Comparison of ENCODE assay signal across 18 cellular contexts in the genomic region with DNA sequence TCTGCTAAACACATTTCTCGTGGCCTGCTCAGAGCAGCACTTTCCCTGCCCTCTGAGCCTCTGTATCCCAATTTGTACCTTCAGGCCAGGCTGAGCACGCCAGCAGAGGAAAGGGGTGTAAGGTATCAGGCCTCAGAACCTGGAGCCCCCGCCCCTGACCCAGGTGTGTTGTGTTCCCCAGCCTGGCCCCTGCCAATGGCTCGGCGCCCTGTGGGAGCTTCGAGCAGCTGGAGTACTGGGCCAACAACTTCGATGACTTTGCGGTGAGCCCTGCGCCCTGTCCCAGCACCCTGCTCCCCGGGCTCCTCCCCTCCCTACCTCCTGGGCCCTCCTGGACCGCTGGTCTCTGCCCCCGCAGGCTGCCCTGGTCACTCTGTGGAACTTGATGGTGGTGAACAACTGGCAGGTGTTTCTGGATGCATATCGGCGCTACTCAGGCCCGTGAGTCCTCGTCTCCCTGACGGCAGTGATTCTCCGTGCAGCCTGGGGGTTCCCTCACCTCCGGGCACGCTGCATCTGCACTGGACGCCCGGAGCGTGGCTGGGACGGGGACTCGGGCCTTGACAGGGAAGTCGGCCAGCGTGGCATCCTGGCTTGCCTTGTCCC.
"Had no signal": no experiment of that assay in that cellular context is flagged by ENCODE, and none has a peak within 500 bp of the region (broad histone marks: within the 10 kb centered on the region; RNA-seq: fewer than 3 reads in every experiment).

No MANE protein-coding gene starts in this region.

- H3K9me3 ChIP-seq: lower lobe of right lung, SK-N-SH had no signal

- H3K4me3 ChIP-seq: coronary artery, lower lobe of right lung had no signal

- H3K36me3 Mint-ChIP-seq: natural killer cell treated with Interleukin-12 subunit alpha and Interleukin-12 subunit beta and Interleukin-15 and Interleukin-18, amount 100 ng/mL, for 72 hours had no signal

- H3K9me3 Mint-ChIP-seq: activated CD4-positive, alpha-beta T cell treated with anti-CD3 and anti-CD28 coated beads, Interleukin-2, amount 10 ng/mL, durations not matched to agents 7 days and 5 days; activated naive CD4-positive, alpha-beta T cell treated with anti-CD3 and anti-CD28 coated beads, Interleukin-2, amount 10 ng/mL, durations not matched to agents 7 days and 5 days; activated naive CD8-positive, alpha-beta T cell treated with anti-CD3 and anti-CD28 coated beads, Interleukin-2, amount 50 U/mL, for 24 hours; central memory CD8-positive, alpha-beta T cell; natural killer cell treated with Interleukin-12 subunit alpha and Interleukin-12 subunit beta and Interleukin-15 and Interleukin-18, amount 100 ng/mL, for 72 hours had no signal

- H3K27ac ChIP-seq: brain microvascular endothelial cell, lower lobe of right lung had no signal

- H3K4me1 ChIP-seq: lower lobe of right lung had no signal

- H3K27ac Mint-ChIP-seq: activated naive CD4-positive, alpha-beta T cell treated with anti-CD3 and anti-CD28 coated beads, Interleukin-2, amount 10 ng/mL, durations not matched to agents 7 days and 5 days; activated naive CD8-positive, alpha-beta T cell treated with anti-CD3 and anti-CD28 coated beads, Interleukin-2, amount 50 U/mL, for 24 hours; natural killer cell treated with Interleukin-12 subunit alpha and Interleukin-12 subunit beta and Interleukin-15 and Interleukin-18, amount 100 ng/mL, for 72 hours had no signal

- H3K4me3 Mint-ChIP-seq: activated CD4-positive, alpha-beta T cell treated with anti-CD3 and anti-CD28 coated beads, Interleukin-2, amount 10 ng/mL, durations not matched to agents 7 days and 5 days; activated naive CD4-positive, alpha-beta T cell treated with anti-CD3 and anti-CD28 coated beads, Interleukin-2, amount 10 ng/mL, durations not matched to agents 7 days and 5 days; activated naive CD8-positive, alpha-beta T cell treated with anti-CD3 and anti-CD28 coated beads, Interleukin-2, amount 50 U/mL, for 24 hours; central memory CD8-positive, alpha-beta T cell; natural killer cell treated with Interleukin-12 subunit alpha and Interleukin-12 subunit beta and Interleukin-15 and Interleukin-18, amount 100 ng/mL, for 72 hours had no signal

- H3K27me3 Mint-ChIP-seq: activated CD4-positive, alpha-beta T cell treated with anti-CD3 and anti-CD28 coated beads, Interleukin-2, amount 10 ng/mL, durations not matched to agents 7 days and 5 days; activated naive CD4-positive, alpha-beta T cell treated with anti-CD3 and anti-CD28 coated beads, Interleukin-2, amount 10 ng/mL, durations not matched to agents 7 days and 5 days; activated naive CD8-positive, alpha-beta T cell treated with anti-CD3 and anti-CD28 coated beads, Interleukin-2, amount 50 U/mL, for 24 hours; central memory CD8-positive, alpha-beta T cell; natural killer cell treated with Interleukin-12 subunit alpha and Interleukin-12 subunit beta and Interleukin-15 and Interleukin-18, amount 100 ng/mL, for 72 hours had no signal

- H3K27me3 ChIP-seq: brain microvascular endothelial cell had no signal

- DNase-seq: activated CD4-positive, alpha-beta T cell treated with anti-CD3 and anti-CD28 coated beads, Interleukin-2, amount 10 ng/mL, durations not matched to agents 7 days and 5 days; activated CD8-positive, alpha-beta memory T cell treated with anti-CD3 and anti-CD28 coated beads for 24 hours; activated CD8-positive, alpha-beta memory T cell treated with anti-CD3 and anti-CD28 coated beads, Interleukin-2, amount 50 U/mL, for 48 hours; activated effector memory CD4-positive, alpha-beta T cell treated with Interleukin-2 at 50 U/mL for 16 hours; activated naive CD4-positive, alpha-beta T cell treated with anti-CD3 and anti-CD28 coated beads, Interleukin-2, amount 10 ng/mL, durations not matched to agents 7 days and 5 days; activated naive CD8-positive, alpha-beta T cell treated with anti-CD3 and anti-CD28 coated beads, Interleukin-2, amount 50 U/mL, for 24 hours; activated T-cell treated with anti-CD3 and anti-CD28 coated beads, Interleukin-2, amount 50 U/mL, for 48 hours; aorta; brain microvascular endothelial cell; hippocampal formation; lower lobe of right lung; retina; SK-N-SH; T-helper 1 cell; T1000 had no signal
